ENCODE assay signal across 9 cellular contexts in genomic region chr4:22356996-22357596, GRCh38.
A peak's percentile ranks its signal among the peaks of the same experiment; 100 is the strongest.
DNase-seq lines count a peak whose midpoint lies in the region; ATAC-seq, FAIRE-seq and TF ChIP-seq lines count a peak whose summit lies in the region.
"Had no signal": no experiment of that assay in that cellular context is flagged by ENCODE, and none has a peak within 500 bp of the region (broad histone marks: within the 10 kb centered on the region; RNA-seq: fewer than 3 reads in every experiment).

No MANE protein-coding gene starts in this region.

- no peak overlapping the region for H3K4me2 ChIP-seq in osteoblast (ENCODE audit: insufficient read depth, low read length)

- FAIRE-seq in bronchial epithelial cell (lab: Jason Lieb, UNC): no peak
- FAIRE-seq: G401.6 had no signal

- H3K36me3 ChIP-seq in heart right ventricle (no peaks in the 10 kb centered on the region), bronchial epithelial cell (ENCODE audit: control insufficient read depth, insufficient read depth, low read length) (no peaks in the 10 kb centered on the region), osteoblast (ENCODE audit: insufficient read depth, low read length) (no peaks in the 10 kb centered on the region)

- H3K9me3 Mint-ChIP-seq in activated T-cell treated with anti-CD3 and anti-CD28 coated beads, Interleukin-2, amount 50 U/mL, for 24 hours: peaks cover 13% of the 10 kb centered on the region

- no peak overlapping the region for H3K27ac Mint-ChIP-seq in activated T-cell treated with anti-CD3 and anti-CD28 coated beads, Interleukin-2, amount 50 U/mL, for 24 hours

- no peaks in the 10 kb centered on the region for H3K4me1 Mint-ChIP-seq in activated T-cell treated with anti-CD3 and anti-CD28 coated beads, Interleukin-2, amount 50 U/mL, for 24 hours (ENCODE audit: low read depth)

- H3K27me3 ChIP-seq in heart right ventricle (no peaks in the 10 kb centered on the region), bronchial epithelial cell (ENCODE audit: control insufficient read depth, insufficient read depth, low read length) (no peaks in the 10 kb centered on the region), osteoblast (ENCODE audit: insufficient read depth, low read length) (no peaks in the 10 kb centered on the region)

- ATAC-seq in heart right ventricle (peak in 2 of 8 donors; percentile 23 to 62), Right ventricle myocardium inferior (no peak)

- no peaks in the 10 kb centered on the region for H4K20me1 ChIP-seq in osteoblast (ENCODE audit: insufficient read depth, low read length)

- H3K4me3 Mint-ChIP-seq in activated T-cell treated with anti-CD3 and anti-CD28 coated beads, Interleukin-2, amount 50 U/mL, for 24 hours: no peak overlapping the region

- no peak for DNase-seq in heart right ventricle
- no peak for DNase-seq in Right ventricle myocardium inferior (ENCODE audit: missing footprints)
- DNase-seq in NCI-H2081 treated with DMSO at 0.1 percent for 48 hours (lab: John Stamatoyannopoulos, UW): peak; percentile 72
- DNase-seq in bronchial epithelial cell (ENCODE audit: low read depth): peak; percentile 33
- DNase-seq in osteoblast (ENCODE audit: insufficient read length, low spot score, missing footprints): peak; percentile 80
- no peak for DNase-seq in SHP77 treated with DMSO at 0.1 percent for 48 hours (lab: John Stamatoyannopoulos, UW)
- DNase-seq in activated CD8-positive, alpha-beta memory T cell treated with anti-CD3 and anti-CD28 coated beads, Interleukin-2, amount 50 U/mL, for 48 hours: no peak
- no peak for DNase-seq in activated T-cell treated with anti-CD3 and anti-CD28 coated beads, Interleukin-2, amount 50 U/mL, for 24 hours

- whole genome bisulfite sequencing in heart right ventricle, 2 donors: 54 to 65% methylated on average over 5 of the region's 5 CpGs

- intact Hi-C loops in heart right ventricle (cut with DNase I): no loop called here
- intact Hi-C loops in Right ventricle myocardium inferior (cut with DNase I): no loop called here

- peaks cover 0 to 26% (median 5%) of the 10 kb centered on the region in 11 donors for H3K9me3 ChIP-seq in heart right ventricle
- H3K9me3 ChIP-seq in osteoblast (ENCODE audit: low read depth, low read length): no peaks in the 10 kb centered on the region

- TF ChIP-seq CTCF in heart right ventricle (IDR thresholded peaks at IDR 0.05): peak in 5 of 9 donors; percentile 6 to 48 (median 17)
- TF ChIP-seq CTCF in bronchial epithelial cell (IDR thresholded peaks at IDR 0.05; ENCODE audit: insufficient read depth, low read length, severe bottlenecking): peak; percentile 57
- TF ChIP-seq CTCF in osteoblast (IDR thresholded peaks at IDR 0.05; ENCODE audit: extremely low read depth, low read depth, low read length): peak; percentile 60

- no peaks in the 10 kb centered on the region for H3K36me3 Mint-ChIP-seq in activated T-cell treated with anti-CD3 and anti-CD28 coated beads, Interleukin-2, amount 50 U/mL, for 24 hours (ENCODE audit: low read depth)

- H3K27me3 Mint-ChIP-seq in activated T-cell treated with anti-CD3 and anti-CD28 coated beads, Interleukin-2, amount 50 U/mL, for 24 hours: no peaks in the 10 kb centered on the region

- H3K4me1 ChIP-seq in heart right ventricle (no peaks in the 10 kb centered on the region), osteoblast (ENCODE audit: insufficient read depth, low read length) (no peaks in the 10 kb centered on the region)

- no peaks in the 10 kb centered on the region for H3K79me2 ChIP-seq in osteoblast (ENCODE audit: insufficient read depth, low read length)

- H2AFZ ChIP-seq in osteoblast (ENCODE audit: low read length): peak overlapping the region; percentile 67

- H3K4me3 ChIP-seq in heart right ventricle: no peak overlapping the region
- H3K4me3 ChIP-seq in bronchial epithelial cell (ENCODE audit: low read depth, low read length): no peak overlapping the region
- H3K4me3 ChIP-seq in osteoblast (ENCODE audit: insufficient read depth, low read length): no peak overlapping the region

- H3K27ac ChIP-seq in heart right ventricle: no peak overlapping the region
- H3K27ac ChIP-seq in osteoblast (ENCODE audit: low read depth, low read length): no peak overlapping the region

Comparison
In these comparisons a context has a peak if more than half of its experiments do, and no peak if none do; other contexts are left out.
1. DNase-seq: peak in NCI-H2081 treated with DMSO at 0.1 percent for 48 hours (single experiment), bronchial epithelial cell (single experiment) and osteoblast (single experiment); none in heart right ventricle (0 of 2), Right ventricle myocardium inferior (single experiment), SHP77 treated with DMSO at 0.1 percent for 48 hours (single experiment), activated CD8-positive, alpha-beta memory T cell treated with anti-CD3 and anti-CD28 coated beads, Interleukin-2, amount 50 U/mL, for 48 hours (single experiment) and activated T-cell treated with anti-CD3 and anti-CD28 coated beads, Interleukin-2, amount 50 U/mL, for 24 hours (single experiment).
2. Peak in every context shown above with its lines, with median percentiles within 50 percentile points of each other: CTCF ChIP-seq.